Comparison of ENCODE assay signal across 26 cellular contexts in the genomic region with DNA sequence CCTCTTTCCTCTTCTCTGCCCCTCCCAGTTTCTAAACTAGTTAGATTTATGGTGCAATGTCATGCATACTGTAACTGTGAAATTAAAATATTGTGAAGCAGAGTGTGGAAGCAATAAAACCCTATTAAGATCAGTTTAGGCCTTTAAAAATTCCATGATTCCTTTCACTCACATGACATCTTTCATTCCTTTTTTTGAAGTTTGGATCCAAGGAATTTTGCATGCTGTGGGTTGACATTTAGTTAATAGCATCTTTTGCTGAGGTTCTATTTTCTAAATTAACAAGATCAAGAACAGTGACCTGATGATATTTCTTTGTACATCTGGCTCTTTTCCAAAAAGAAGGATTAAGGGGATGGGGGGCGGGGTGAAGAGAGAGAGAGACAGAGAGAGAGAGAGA. TPM values are rescaled to one million over a fixed set of nuclear protein-coding genes. Genes with fewer than 3 reads are reported as not detected.
"Had no signal": no experiment of that assay in that cellular context is flagged by ENCODE, and none has a peak within 500 bp of the region (broad histone marks: within the 10 kb centered on the region; RNA-seq: fewer than 3 reads in every experiment).

No MANE protein-coding gene starts in this region.

- H3K4me3 ChIP-seq: lower lobe of right lung, ovary, right atrium auricular region, right lobe of liver, smooth muscle cell, vagina had no signal

- ATAC-seq: left cardiac atrium; left lobe of liver; lower lobe of right lung; natural killer cell; right lobe of liver; stimulated activated memory B cell treated with anti-CD40 and anti-IgM and Interleukin-4, amounts not matched to agents 10 μg/mL and 1 μg/mL and 100 μg/mL, for 72 hours; stimulated activated naive CD8-positive, alpha-beta T cell treated with anti-CD3 and anti-CD28 coated beads, Interleukin-15, amount 100 ng/mL, for 72 hours had no signal

- H3K36me3 Mint-ChIP-seq: mesothelial cell of epicardium; stimulated activated memory B cell treated with anti-CD40 and anti-IgM and Interleukin-4, amounts not matched to agents 10 μg/mL and 1 μg/mL and 100 μg/mL, for 72 hours; type B pancreatic cell had no signal

- H3K27ac Mint-ChIP-seq: mesothelial cell of epicardium; natural killer cell; nephron progenitor cell; stimulated activated memory B cell treated with anti-CD40 and anti-IgM and Interleukin-4, amounts not matched to agents 10 μg/mL and 1 μg/mL and 100 μg/mL, for 72 hours; stimulated activated naive CD8-positive, alpha-beta T cell treated with anti-CD3 and anti-CD28 coated beads, Interleukin-15, amount 100 ng/mL, for 72 hours had no signal

- H3K36me3 ChIP-seq: lower lobe of right lung, ovary, right atrium auricular region, right lobe of liver, tibial nerve, vagina had no signal

- H3K9me3 ChIP-seq: lower lobe of right lung, right atrium auricular region, right lobe of liver, tibial nerve, vagina had no signal

- H3K9me3 Mint-ChIP-seq: mesothelial cell of epicardium; natural killer cell; nephron progenitor cell; stimulated activated memory B cell treated with anti-CD40 and anti-IgM and Interleukin-4, amounts not matched to agents 10 μg/mL and 1 μg/mL and 100 μg/mL, for 72 hours; stimulated activated naive CD8-positive, alpha-beta T cell treated with anti-CD3 and anti-CD28 coated beads, Interleukin-15, amount 100 ng/mL, for 72 hours; type B pancreatic cell had no signal

- DNase-seq: hippocampal formation; left cardiac atrium; lower lobe of right lung; mammary epithelial cell; mesenchymal stem cell; naive B cell; natural killer cell; nephron progenitor cell; ovary; right lobe of liver; stimulated activated CD4-positive, alpha-beta T cell treated with anti-CD3 and anti-CD28 coated beads, Interleukin-1b, Interleukin-23, amount 100 ng/mL, for 48 hours; stimulated activated CD4-positive, alpha-beta T cell treated with anti-CD3 and anti-CD28 coated beads, Interleukin-2, amount 100 ng/mL, for 48 hours; stimulated activated CD4-positive, alpha-beta T cell treated with anti-CD3 and anti-CD28 coated beads, Interleukin-4, amount 100 ng/mL, for 4 hours; stimulated activated CD8-positive, alpha-beta memory T cell treated with anti-CD3 and anti-CD28 coated beads, Interleukin-4, amount 100 ng/mL, for 48 hours; stimulated activated naive CD4-positive, alpha-beta T cell treated with Interleukin-2 at 50 U/mL for 16 hours; stimulated activated naive CD8-positive, alpha-beta T cell treated with anti-CD3 and anti-CD28 coated beads, Interleukin-15, amount 100 ng/mL, for 72 hours; substantia nigra had no signal

- H3K4me3 Mint-ChIP-seq: mesothelial cell of epicardium; natural killer cell; stimulated activated memory B cell treated with anti-CD40 and anti-IgM and Interleukin-4, amounts not matched to agents 10 μg/mL and 1 μg/mL and 100 μg/mL, for 72 hours; stimulated activated naive CD8-positive, alpha-beta T cell treated with anti-CD3 and anti-CD28 coated beads, Interleukin-15, amount 100 ng/mL, for 72 hours had no signal

- H3K27ac ChIP-seq: lower lobe of right lung, ovary, right atrium auricular region, right lobe of liver, vagina had no signal

RNA-seq across cellular contexts. Expression of gene FOXD1, which starts 13.7 kb away (rescaled TPM):
- total RNA-seq: left lobe of liver, liver, right atrium auricular region, right lobe of liver, vagina had no signal
- polyA plus RNA-seq: liver had no signal
